ENCODE assay signal across 19 cellular contexts in the genomic region with DNA sequence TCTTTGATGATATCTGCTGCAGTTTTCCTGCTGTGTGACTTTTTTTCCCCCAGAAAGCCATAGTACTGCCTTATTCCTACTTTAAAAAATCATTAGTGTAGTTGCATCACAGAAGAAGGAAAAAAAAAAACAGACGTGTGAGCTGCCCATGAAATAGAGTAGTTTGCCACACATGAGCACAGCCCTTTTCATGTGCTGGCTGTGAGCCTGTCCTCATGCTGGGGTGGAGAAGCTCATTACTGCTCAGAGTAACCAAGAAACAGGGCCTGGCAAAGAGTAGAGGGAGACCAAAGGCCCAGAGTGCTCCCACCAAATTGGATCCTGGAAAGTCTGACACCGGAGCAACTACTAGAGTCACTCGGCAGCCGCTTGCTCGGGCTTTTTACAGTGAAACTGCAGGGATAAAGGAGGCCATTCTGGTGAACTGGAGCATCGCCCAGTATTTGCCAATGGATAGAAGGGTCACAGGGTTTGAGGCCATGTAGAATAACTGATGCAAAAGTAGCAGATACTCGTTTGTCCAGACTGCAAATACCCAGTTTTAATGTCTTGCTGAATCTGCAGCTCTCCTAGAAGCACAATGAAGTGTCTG.
"Had no signal": no experiment of that assay in that cellular context is flagged by ENCODE, and none has a peak within 500 bp of the region (broad histone marks: within the 10 kb centered on the region; RNA-seq: fewer than 3 reads in every experiment).

No MANE protein-coding gene starts in this region.

- H3K36me3 Mint-ChIP-seq: activated naive CD4-positive, alpha-beta T cell treated with anti-CD3 and anti-CD28 coated beads, Interleukin-2, amount 50 U/mL, for 24 hours; naive B cell; neural progenitor cell; type B pancreatic cell; WTC11 had no signal

- H3K4me3 Mint-ChIP-seq: activated CD4-positive, alpha-beta memory T cell treated with anti-CD3 and anti-CD28 coated beads, Interleukin-2, amount 10 ng/mL, durations not matched to agents 7 days and 5 days; activated naive CD4-positive, alpha-beta T cell treated with anti-CD3 and anti-CD28 coated beads, Interleukin-2, amount 50 U/mL, for 24 hours; activated T-cell treated with anti-CD3 and anti-CD28 coated beads, Interleukin-2, amount 50 U/mL, for 4 hours; naive B cell; neural progenitor cell; type B pancreatic cell; WTC11 had no signal

- H3K4me1 Mint-ChIP-seq: activated CD4-positive, alpha-beta memory T cell treated with anti-CD3 and anti-CD28 coated beads, Interleukin-2, amount 10 ng/mL, durations not matched to agents 7 days and 5 days; activated naive CD4-positive, alpha-beta T cell treated with anti-CD3 and anti-CD28 coated beads, Interleukin-2, amount 50 U/mL, for 24 hours; naive B cell had no signal

- H3K27me3 Mint-ChIP-seq: activated CD4-positive, alpha-beta memory T cell treated with anti-CD3 and anti-CD28 coated beads, Interleukin-2, amount 10 ng/mL, durations not matched to agents 7 days and 5 days had no signal

- ATAC-seq: activated T-cell treated with anti-CD3 and anti-CD28 coated beads, Interleukin-2, amount 50 U/mL, for 4 hours; heart left ventricle; left colon; WTC11 had no signal

- H3K27ac ChIP-seq: adrenal gland, coronary artery, esophagus squamous epithelium, heart left ventricle, neural progenitor cell, parathyroid adenoma had no signal

- H3K9me3 Mint-ChIP-seq: activated CD4-positive, alpha-beta memory T cell treated with anti-CD3 and anti-CD28 coated beads, Interleukin-2, amount 10 ng/mL, durations not matched to agents 7 days and 5 days; activated naive CD4-positive, alpha-beta T cell treated with anti-CD3 and anti-CD28 coated beads, Interleukin-2, amount 50 U/mL, for 24 hours; activated T-cell treated with anti-CD3 and anti-CD28 coated beads, Interleukin-2, amount 50 U/mL, for 4 hours; naive B cell; neural progenitor cell; type B pancreatic cell; WTC11 had no signal

- H3K27ac Mint-ChIP-seq: activated CD4-positive, alpha-beta memory T cell treated with anti-CD3 and anti-CD28 coated beads, Interleukin-2, amount 10 ng/mL, durations not matched to agents 7 days and 5 days; activated naive CD4-positive, alpha-beta T cell treated with anti-CD3 and anti-CD28 coated beads, Interleukin-2, amount 50 U/mL, for 24 hours; naive B cell; neural progenitor cell; type B pancreatic cell; WTC11 had no signal

- DNase-seq: activated CD4-positive, alpha-beta memory T cell treated with anti-CD3 and anti-CD28 coated beads, Interleukin-2, amount 10 ng/mL, durations not matched to agents 7 days and 5 days; activated CD4-positive, alpha-beta T cell treated with anti-CD3 and anti-CD28 coated beads for 4 hours; activated effector memory CD4-positive, alpha-beta T cell treated with anti-CD3 and anti-CD28 coated beads, Interleukin-2, amount 50 U/mL, for 16 hours; activated T-cell treated with anti-CD3 and anti-CD28 coated beads, Interleukin-2, amount 50 U/mL, for 4 hours; adrenal gland; effector CD4-positive, alpha-beta T cell; esophagus squamous epithelium; heart left ventricle; left colon; naive B cell; stimulated activated CD4-positive, alpha-beta T cell treated with anti-CD3 and anti-CD28 coated beads, Interleukin-2, amount 100 ng/mL, for 48 hours; stimulated activated naive CD4-positive, alpha-beta T cell treated with Interleukin-2 at 50 U/mL for 16 hours; SW 1271 had no signal
